Comparison of ENCODE assay signal across 8 cellular contexts in genomic region chr15:84600331-84600686, GRCh38. TPM values are rescaled to one million over a fixed set of nuclear protein-coding genes. Genes with fewer than 3 reads are reported as not detected.
DNase-seq lines count a peak whose midpoint lies in the region; ATAC-seq and TF ChIP-seq lines count a peak whose summit lies in the region.

No MANE protein-coding gene starts in this region.

- peak overlapping the region; percentile 99 for H3K4me3 Mint-ChIP-seq in CD8-positive, alpha-beta T cell
- peak overlapping the region; percentile 94 for H3K4me3 Mint-ChIP-seq in activated naive CD8-positive, alpha-beta T cell treated with anti-CD3 and anti-CD28 coated beads for 36 hours

- WGBS in urinary bladder: under 1% methylated on average over 20 of the region's 20 CpGs

- H3K27ac ChIP-seq in CD8-positive, alpha-beta T cell (ENCODE audit: low read depth, low read length): peak overlapping the region; percentile 58
- H3K27ac ChIP-seq in parathyroid adenoma (peak overlapping the region; percentile 51), urinary bladder (ENCODE audit: low read depth) (no peak overlapping the region)

- peaks cover 65% of the 10 kb centered on the region for H3K4me1 Mint-ChIP-seq in CD8-positive, alpha-beta T cell (ENCODE audit: low read depth)
- H3K4me1 Mint-ChIP-seq in activated naive CD8-positive, alpha-beta T cell treated with anti-CD3 and anti-CD28 coated beads for 36 hours: peaks cover 52% of the 10 kb centered on the region

- peak overlapping the region; percentile 93 for H3K27ac Mint-ChIP-seq in CD8-positive, alpha-beta T cell
- peak overlapping the region; percentile 72 for H3K27ac Mint-ChIP-seq in activated naive CD8-positive, alpha-beta T cell treated with anti-CD3 and anti-CD28 coated beads for 36 hours

- CTCF ChIA-PET in CD8-positive, alpha-beta T cell (lab: Charles Lee): interaction anchor here (1.9 to 2.3 kb wide), 2 partner anchors 12 to 31 kb away, joined by 6 to 9 read pairs; no protein-coding TSS in a partner anchor

- peaks cover 2% of the 10 kb centered on the region for H3K79me2 ChIP-seq in parathyroid adenoma

- H3K9me3 ChIP-seq in CD8-positive, alpha-beta T cell (ENCODE audit: low read length): no peaks in the 10 kb centered on the region
- H3K9me3 ChIP-seq in parathyroid adenoma (ENCODE audit: control insufficient read depth, low read length): no peaks in the 10 kb centered on the region

- no peak overlapping the region for H3K9ac ChIP-seq in parathyroid adenoma

- intact Hi-C loops in CD8-positive, alpha-beta T cell (cut with DNase I, micrococcal nuclease): loop anchor here (1.0 to 2.0 kb wide), 5 partner anchors 31 to 382 kb away; partner anchors contain the start of genes NMB (in 2 of the 2), PDE8A (in 1 of the 2) and WDR73 (in 1 of the 2)
- intact Hi-C loops in cardiac septum (cut with DNase I): loop anchor here (2.0 to 5.0 kb wide), 3 partner anchors 30 to 217 kb away; partner anchors contain the start of genes ALPK3 and WDR73

- peak; percentile 38 for ATAC-seq in CD8-positive, alpha-beta T cell
- peak; percentile 6 for ATAC-seq in GM21723 (IDR thresholded peaks at IDR 0.05; ENCODE audit: unreplicated experiment)

- peak overlapping the region; percentile 100 for H3K4me3 ChIP-seq in CD8-positive, alpha-beta T cell (ENCODE audit: low read depth, low read length)
- H3K4me3 ChIP-seq in parathyroid adenoma (ENCODE audit: low read depth, low read length) (peak overlapping the region; percentile 89), urinary bladder (ENCODE audit: low read depth, low read length) (peak overlapping the region; percentile 81)

- peak overlapping the region; percentile 91 for H2AFZ ChIP-seq in parathyroid adenoma

- peaks cover 23% of the 10 kb centered on the region for H3K36me3 Mint-ChIP-seq in CD8-positive, alpha-beta T cell
- H3K36me3 Mint-ChIP-seq in activated naive CD8-positive, alpha-beta T cell treated with anti-CD3 and anti-CD28 coated beads for 36 hours: peaks cover 11% of the 10 kb centered on the region

- peak overlapping the region; percentile 96 for H3K4me2 ChIP-seq in parathyroid adenoma (ENCODE audit: low read length)

- no peaks in the 10 kb centered on the region for H3K27me3 ChIP-seq in CD8-positive, alpha-beta T cell (ENCODE audit: insufficient read depth, low read length)
- H3K27me3 ChIP-seq in parathyroid adenoma (ENCODE audit: control insufficient read depth, insufficient read depth, low read length): no peaks in the 10 kb centered on the region

- H3K36me3 ChIP-seq in CD8-positive, alpha-beta T cell (ENCODE audit: insufficient read depth, low read length): no peaks in the 10 kb centered on the region
- H3K36me3 ChIP-seq in parathyroid adenoma (ENCODE audit: control insufficient read depth, insufficient read depth, low read length): no peaks in the 10 kb centered on the region
- H3K36me3 ChIP-seq in urinary bladder (ENCODE audit: insufficient read depth): no peaks in the 10 kb centered on the region

- H3K4me1 ChIP-seq in CD8-positive, alpha-beta T cell (ENCODE audit: insufficient read depth, low read length): peaks cover 37% of the 10 kb centered on the region
- H3K4me1 ChIP-seq in parathyroid adenoma: no peaks in the 10 kb centered on the region
- H3K4me1 ChIP-seq in urinary bladder (ENCODE audit: insufficient read depth): peaks cover 2% of the 10 kb centered on the region

- no peaks in the 10 kb centered on the region for H3K9me3 Mint-ChIP-seq in CD8-positive, alpha-beta T cell
- H3K9me3 Mint-ChIP-seq in activated naive CD8-positive, alpha-beta T cell treated with anti-CD3 and anti-CD28 coated beads for 36 hours: no peaks in the 10 kb centered on the region

- H3K27me3 Mint-ChIP-seq in CD8-positive, alpha-beta T cell (ENCODE audit: low read depth): no peaks in the 10 kb centered on the region
- no peaks in the 10 kb centered on the region for H3K27me3 Mint-ChIP-seq in activated naive CD8-positive, alpha-beta T cell treated with anti-CD3 and anti-CD28 coated beads for 36 hours

- TF ChIP-seq CTCF in CD8-positive, alpha-beta T cell (IDR thresholded peaks at IDR 0.05): no peak
- no peak for TF ChIP-seq CTCF in parathyroid adenoma (IDR thresholded peaks at IDR 0.05)

- peak in 6 of 7 experiments; percentile 2 to 59 (median 45) for DNase-seq in CD8-positive, alpha-beta T cell
- DNase-seq in LoVo (ENCODE audit: low spot score) (peak; percentile 91), SHP77 treated with DMSO at 0.1 percent for 48 hours (lab: John Stamatoyannopoulos, UW) (peak; percentile 66), cardiac septum (ENCODE audit: low spot score) (peak; percentile 90)
- DNase-seq in activated naive CD8-positive, alpha-beta T cell treated with anti-CD3 and anti-CD28 coated beads for 36 hours: peak; percentile 53

- POLR2A ChIA-PET in CD8-positive, alpha-beta T cell (lab: Charles Lee): interaction anchor here (0.6 to 2.6 kb wide), 6 partner anchors 30 to 380 kb away, joined by 3 to 17 read pairs (median 9); partner anchors contain the start of gene WDR73

RNA-seq across cellular contexts. Expression of gene ZSCAN2, which starts 0.5 kb away (rescaled TPM):
- total RNA-seq in CD8-positive, alpha-beta T cell: 1 to 10 TPM; 2.7 to 4.4 TPM
- total RNA-seq in activated naive CD8-positive, alpha-beta T cell treated with anti-CD3 and anti-CD28 coated beads for 36 hours: 1 to 10 TPM; 5.9 to 7.6 TPM
- total RNA-seq in cardiac septum (4.6 TPM), urinary bladder (11.7 TPM)
- 6.6 TPM for polyA plus RNA-seq in urinary bladder

RNA-seq across cellular contexts. Expression of gene WDR73, which starts 53.8 kb away (rescaled TPM):
- 10 to 100 TPM; 21.1 to 22.3 TPM for total RNA-seq in CD8-positive, alpha-beta T cell
- 10 to 100 TPM; 22.1 to 26.3 TPM for total RNA-seq in activated naive CD8-positive, alpha-beta T cell treated with anti-CD3 and anti-CD28 coated beads for 36 hours
- total RNA-seq in cardiac septum: 15.2 TPM
- 39.1 TPM for total RNA-seq in urinary bladder
- polyA plus RNA-seq in urinary bladder: 18.5 TPM

RNA-seq across cellular contexts. Expression of gene NMB, which starts 57.7 kb away (rescaled TPM):
- total RNA-seq in CD8-positive, alpha-beta T cell: 1 to 10 TPM; 1.8 to 2.0 TPM
- total RNA-seq in activated naive CD8-positive, alpha-beta T cell treated with anti-CD3 and anti-CD28 coated beads for 36 hours: 1 to 10 TPM; 2.6 TPM
- 2.6 TPM for total RNA-seq in cardiac septum
- 1.6 TPM for total RNA-seq in urinary bladder
- 11.3 TPM for polyA plus RNA-seq in urinary bladder
